ENCODE assay signal across 8 cellular contexts in genomic region chr20:38473353-38473795, GRCh38. TPM values are rescaled to one million over a fixed set of nuclear protein-coding genes. Genes with fewer than 3 reads are reported as not detected.
DNase-seq lines count a peak whose midpoint lies in the region; ATAC-seq and TF ChIP-seq lines count a peak whose summit lies in the region.

No MANE protein-coding gene starts in this region.

- peak overlapping the region; percentile 82 for H3K4me3 Mint-ChIP-seq in osteocyte (ENCODE audit: unreplicated experiment)

- H3K9me3 ChIP-seq in esophagus muscularis mucosa, result no peaks in the 10 kb centered on the region

- no peaks in the 10 kb centered on the region for H3K27me3 ChIP-seq in esophagus muscularis mucosa

- peaks cover 22% of the 10 kb centered on the region for H3K27me3 Mint-ChIP-seq in osteocyte (ENCODE audit: unreplicated experiment)

- 11% methylated on average over 11 of the region's 11 CpGs for WGBS in esophagus muscularis mucosa

- TF ChIP-seq POLR2A in esophagus muscularis mucosa (IDR thresholded peaks at IDR 0.05; ENCODE audit: low read depth), result no peak

- intact Hi-C loops in esophagus muscularis mucosa (cut with DNase I), result no loop called here

- H3K4me1 ChIP-seq in esophagus muscularis mucosa, result peaks cover 17 to 45% (median 35%) of the 10 kb centered on the region in 4 donors

- peak overlapping the region; percentile 84 to 91 (median 86) for H3K4me3 ChIP-seq in esophagus muscularis mucosa

- peak; percentile 17 for DNase-seq in A172 (ENCODE audit: low spot score)
- no peak for DNase-seq in RWPE1 (ENCODE audit: low spot score)
- no peak for DNase-seq in esophagus muscularis mucosa (ENCODE audit: extremely low spot score)
- DNase-seq in osteocyte (ENCODE audit: extremely low spot score, unreplicated experiment), result no peak
- DNase-seq in NCI-H2227 treated with DMSO at 0.1 percent for 48 hours (lab: John Stamatoyannopoulos, UW), result no peak
- DNase-seq in COLO829 (ENCODE audit: low spot score), result no peak

- peaks cover 4% of the 10 kb centered on the region for H3K36me3 Mint-ChIP-seq in osteocyte (ENCODE audit: unreplicated experiment)

- peaks cover 29% of the 10 kb centered on the region for H3K4me1 Mint-ChIP-seq in osteocyte (ENCODE audit: unreplicated experiment)

- H3K36me3 ChIP-seq in esophagus muscularis mucosa, result no peaks in the 10 kb centered on the region

- H3K27ac Mint-ChIP-seq in osteocyte (ENCODE audit: unreplicated experiment), result peak overlapping the region; percentile 85

- H3K27ac ChIP-seq in RWPE1 (peak overlapping the region; percentile 84), esophagus muscularis mucosa (replicated peaks in 1 of 4) (peak overlapping the region; percentile 85 to 95 (median 88))

- ATAC-seq in GM18511 (IDR thresholded peaks at IDR 0.05; ENCODE audit: unreplicated experiment) (peak; percentile 2), HG03342 (IDR thresholded peaks at IDR 0.05; ENCODE audit: unreplicated experiment) (no peak)

- POLR2A ChIA-PET in RWPE1 (lab: Yijun Ruan, JAX; ENCODE audit: low non-redundant PET), result interaction anchor here (0.5 to 2.2 kb wide), 5 partner anchors 20 to 337 kb away, joined by 3 to 17 read pairs (median 5); partner anchors contain the start of gene SNHG17

- H3K9me3 Mint-ChIP-seq in osteocyte (ENCODE audit: unreplicated experiment), result no peaks in the 10 kb centered on the region

- TF ChIP-seq EP300 in esophagus muscularis mucosa (IDR thresholded peaks at IDR 0.05), result no peak

- TF ChIP-seq CTCF in RWPE1 (conservative IDR thresholded peaks at IDR 0.05; ENCODE audit: low read depth) (no peak), esophagus muscularis mucosa (IDR thresholded peaks at IDR 0.05) (no peak), osteocyte (IDR thresholded peaks at IDR 0.05) (no peak)

- CTCF ChIA-PET in RWPE1 (lab: Yijun Ruan, JAX), result interaction anchor here (0.6 to 2.3 kb wide), 9 partner anchors 11 to 71 kb away, joined by 3 to 17 read pairs (median 5); partner anchors contain the start of gene SNHG17

RNA-seq across cellular contexts. Expression of gene RALGAPB, which starts 0.7 kb away (rescaled TPM):
- 20.0 and 20.8 TPM in 2 replicates for total RNA-seq in A172 (2014; rRNA removed; shearing (Covaris generic))
- 10 to 100 TPM; 31.5 to 37.4 (median 35.5) TPM for total RNA-seq in esophagus muscularis mucosa
- 36.8 and 37.1 TPM in 2 replicates for total RNA-seq in osteocyte

RNA-seq across cellular contexts. Expression of gene SNHG17, which starts 38.2 kb away (rescaled TPM):
- total RNA-seq in A172 (2014; rRNA removed; shearing (Covaris generic)), result 8.5 and 10.1 TPM in 2 replicates
- 10 to 100 TPM; 12.8 to 19.4 (median 18.6) TPM for total RNA-seq in esophagus muscularis mucosa
- total RNA-seq in osteocyte, result 29.6 and 30.9 TPM in 2 replicates
